In genomic region chr1:56303805-56304204, GRCh38 we compare ENCODE assay signal across 26 cellular contexts.
"Had no signal": no experiment of that assay in that cellular context is flagged by ENCODE, and none has a peak within 500 bp of the region (broad histone marks: within the 10 kb centered on the region; RNA-seq: fewer than 3 reads in every experiment).

No MANE protein-coding gene starts in this region.

- H3K27ac ChIP-seq: body of pancreas, colonic mucosa, gastroesophageal sphincter had no signal

- H3K4me1 ChIP-seq: adrenal gland, body of pancreas, colonic mucosa, gastroesophageal sphincter had no signal

- H3K36me3 ChIP-seq: adrenal gland, colonic mucosa, gastroesophageal sphincter had no signal

- H3K9me3 ChIP-seq: adrenal gland, body of pancreas, colonic mucosa had no signal

- H3K4me3 ChIP-seq: adrenal gland, body of pancreas, colonic mucosa, gastroesophageal sphincter had no signal

- H3K27me3 ChIP-seq: adrenal gland, body of pancreas, colonic mucosa, gastroesophageal sphincter had no signal

- ATAC-seq: activated CD4-positive, alpha-beta T cell treated with anti-CD3 and anti-CD28 coated beads for 36 hours; activated CD8-positive, alpha-beta memory T cell treated with anti-CD3 and anti-CD28 coated beads, Interleukin-2, amount 10 ng/mL, durations not matched to agents 7 days and 5 days; activated CD8-positive, alpha-beta T cell treated with anti-CD3 and anti-CD28 coated beads, Interleukin-2, amount 10 ng/mL, durations not matched to agents 7 days and 5 days; activated naive CD8-positive, alpha-beta T cell treated with anti-CD3 and anti-CD28 coated beads, Interleukin-2, amount 50 U/mL, for 24 hours; body of pancreas; esophagus mucosa; gastroesophageal sphincter had no signal

- DNase-seq: activated CD4-positive, alpha-beta memory T cell treated with anti-CD3 and anti-CD28 coated beads for 36 hours; activated CD4-positive, alpha-beta T cell treated with anti-CD3 and anti-CD28 coated beads for 36 hours; activated CD4-positive, alpha-beta T cell treated with anti-CD3 and anti-CD28 coated beads, Interleukin-2, amount 10 ng/mL, durations not matched to agents 24 days and 14 days; activated CD4-positive, CD25-positive, alpha-beta regulatory T cell; activated CD4-positive, CD25-positive, alpha-beta regulatory T cell treated with anti-CD3 and anti-CD28 coated beads, Interleukin-2, amount 50 U/mL, for 72 hours; activated CD8-positive, alpha-beta memory T cell treated with anti-CD3 and anti-CD28 coated beads, Interleukin-2, amount 10 ng/mL, durations not matched to agents 7 days and 5 days; activated CD8-positive, alpha-beta memory T cell treated with anti-CD3 and anti-CD28 coated beads, Interleukin-2, amount 50 U/mL, for 4 hours; activated CD8-positive, alpha-beta T cell treated with anti-CD3 and anti-CD28 coated beads, Interleukin-2, amount 10 ng/mL, durations not matched to agents 7 days and 5 days; activated effector memory CD4-positive, alpha-beta T cell treated with anti-CD3 and anti-CD28 coated beads, Interleukin-2, amount 50 U/mL, for 16 hours; activated naive CD4-positive, alpha-beta T cell treated with anti-CD3 and anti-CD28 coated beads for 36 hours; activated naive CD8-positive, alpha-beta T cell treated with anti-CD3 and anti-CD28 coated beads for 36 hours; activated naive CD8-positive, alpha-beta T cell treated with anti-CD3 and anti-CD28 coated beads, Interleukin-2, amount 50 U/mL, for 24 hours; activated T-cell treated with anti-CD3 and anti-CD28 coated beads, Interleukin-2, amount 50 U/mL, for 1 hour; activated T-cell treated with anti-CD3 and anti-CD28 coated beads, Interleukin-2, amount 50 U/mL, for 48 hours; adrenal gland; amygdala; aorta; body of pancreas; central memory CD4-positive, alpha-beta T cell; cerebellar nuclear complex; colonic mucosa; effector CD8-positive, alpha-beta T cell; foreskin melanocyte; T-helper 2 cell had no signal
